1 cellular context compared by ENCODE assay signal in the genomic region with DNA sequence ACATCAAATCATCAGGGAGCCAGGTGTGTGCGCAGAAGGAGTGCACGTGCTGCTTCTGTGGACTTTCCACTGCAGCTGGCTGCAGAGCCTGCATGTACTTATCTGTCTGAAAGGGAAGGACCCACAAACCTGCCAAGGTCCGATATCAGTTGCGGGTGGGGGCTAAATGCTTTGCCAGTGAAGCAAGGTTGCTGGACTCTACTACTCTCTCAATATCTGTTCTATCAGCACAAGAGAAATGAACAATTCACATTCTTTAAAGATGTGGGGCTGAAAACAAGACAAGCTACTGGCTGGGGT.
TF ChIP-seq lines count a peak whose summit lies in the region.

No MANE protein-coding gene starts in this region.

TF ChIP-seq in SK-N-SH treated with all-trans-retinoic acid at 6 μM for 48 hours, 23 proteins besides CTCF, POLR2A, EP300 and RAD21 (continued from another document):
- TF ChIP-seq TSHZ2 (CRISPR knock-in tag; IDR thresholded peaks at IDR 0.05), result no peak
- no peak for TF ChIP-seq GLIS3 (CRISPR knock-in tag; IDR thresholded peaks at IDR 0.05)
- TF ChIP-seq ISL1 (CRISPR knock-in tag; IDR thresholded peaks at IDR 0.05), result no peak
- TF ChIP-seq ZFP30 (CRISPR knock-in tag; IDR thresholded peaks at IDR 0.05), result no peak
- TF ChIP-seq BACH2 (CRISPR knock-in tag; IDR thresholded peaks at IDR 0.05; ENCODE audit: borderline replicate concordance), result no peak
- TF ChIP-seq, protein P1, sequence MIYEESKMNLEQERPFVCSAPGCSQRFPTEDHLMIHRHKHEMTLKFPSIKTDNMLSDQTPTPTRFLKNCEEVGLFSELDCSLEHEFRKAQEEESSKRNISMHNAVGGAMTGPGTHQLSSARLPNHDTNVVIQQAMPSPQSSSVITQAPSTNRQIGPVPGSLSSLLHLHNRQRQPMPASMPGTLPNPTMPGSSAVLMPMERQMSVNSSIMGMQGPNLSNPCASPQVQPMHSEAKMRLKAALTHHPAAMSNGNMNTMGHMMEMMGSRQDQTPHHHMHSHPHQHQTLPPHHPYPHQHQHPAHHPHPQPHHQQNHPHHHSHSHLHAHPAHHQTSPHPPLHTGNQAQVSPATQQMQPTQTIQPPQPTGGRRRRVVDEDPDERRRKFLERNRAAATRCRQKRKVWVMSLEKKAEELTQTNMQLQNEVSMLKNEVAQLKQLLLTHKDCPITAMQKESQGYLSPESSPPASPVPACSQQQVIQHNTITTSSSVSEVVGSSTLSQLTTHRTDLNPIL (CRISPR knock-in tag; IDR thresholded peaks at IDR 0.05; ENCODE audit: low read depth), result no peak
- TF ChIP-seq ARNTL (CRISPR knock-in tag; IDR thresholded peaks at IDR 0.05; ENCODE audit: borderline replicate concordance, low read depth), result no peak
- TF ChIP-seq TOX (CRISPR knock-in tag; IDR thresholded peaks at IDR 0.05; ENCODE audit: borderline replicate concordance), result no peak
- no peak for TF ChIP-seq RARB (CRISPR knock-in tag; IDR thresholded peaks at IDR 0.05)
- no peak for TF ChIP-seq OSR1 (CRISPR knock-in tag; IDR thresholded peaks at IDR 0.05)
- TF ChIP-seq ZC3H10 (CRISPR knock-in tag; IDR thresholded peaks at IDR 0.05), result no peak
- TF ChIP-seq ESRRG (CRISPR knock-in tag; IDR thresholded peaks at IDR 0.05), result no peak
- TF ChIP-seq PPARA (CRISPR knock-in tag; IDR thresholded peaks at IDR 0.05; ENCODE audit: borderline replicate concordance), result no peak
